ENCODE assay signal across 9 cellular contexts in the genomic region with DNA sequence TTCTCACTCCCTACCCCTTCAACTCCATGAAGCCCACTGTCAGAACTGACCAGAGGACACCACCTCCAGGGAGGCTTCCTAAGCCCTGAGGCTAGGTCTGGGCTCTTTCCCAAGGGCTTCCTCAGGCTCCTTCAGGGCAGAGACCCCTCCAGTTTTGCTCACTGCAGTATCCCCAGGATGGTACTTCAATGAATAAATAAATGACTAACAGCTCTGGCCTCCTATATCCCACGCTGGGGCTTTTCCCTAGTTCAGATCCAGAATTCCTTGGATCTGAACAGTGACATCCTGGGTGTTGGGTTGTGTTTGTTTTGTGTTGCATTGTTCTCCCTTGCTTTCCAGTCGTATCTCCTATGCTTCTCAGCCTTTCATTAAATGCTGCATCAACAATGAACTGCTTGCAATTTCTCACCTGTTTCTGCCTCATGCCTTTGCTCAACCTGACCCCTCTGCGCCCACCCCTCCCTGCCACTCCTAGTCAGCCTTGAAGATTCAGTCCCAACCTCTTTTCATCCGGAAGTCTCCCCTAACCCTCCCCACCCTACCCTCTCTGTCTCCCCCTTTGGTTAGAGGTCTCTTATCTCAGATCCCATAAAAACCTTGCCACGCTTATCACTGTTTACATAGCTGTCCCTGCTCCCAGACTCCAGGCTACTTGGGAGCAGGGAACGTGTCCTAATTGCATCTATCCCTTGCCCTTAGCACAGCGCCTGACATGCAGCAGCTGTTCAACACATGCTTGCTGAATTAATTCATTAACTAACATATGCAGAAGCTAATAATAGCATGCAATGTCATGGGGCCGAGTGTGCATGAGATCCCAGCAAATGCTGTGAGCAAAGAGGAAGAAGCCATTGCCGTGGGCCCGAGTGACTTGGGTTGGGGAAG. TPM values are rescaled to one million over a fixed set of nuclear protein-coding genes. Genes with fewer than 3 reads are reported as not detected.
DNase-seq lines count a peak whose midpoint lies in the region; ATAC-seq and TF ChIP-seq lines count a peak whose summit lies in the region.
"Had no signal": no experiment of that assay in that cellular context is flagged by ENCODE, and none has a peak within 500 bp of the region (broad histone marks: within the 10 kb centered on the region; RNA-seq: fewer than 3 reads in every experiment).

No MANE protein-coding gene starts in this region.

- H3K4me3 Mint-ChIP-seq in T-helper 17 cell = no peak overlapping the region

- peak; percentile 3; the same call in 1 of the 3 replicates for ATAC-seq in SK-N-SH treated with all-trans-retinoic acid at 6 μM for 48 hours
- ATAC-seq in heart right ventricle = peak; percentile 42 to 69 (median 64)
- ATAC-seq in gastrocnemius medialis = peak; percentile 53 to 76
- ATAC-seq in T-helper 17 cell = no peak

- H3K4me1 ChIP-seq in heart right ventricle (peaks cover 22 to 83% (median 71%) of the 10 kb centered on the region in 9 donors), gastrocnemius medialis (peaks cover 75 to 76% of the 10 kb centered on the region in 2 donors)

- H3K27me3 Mint-ChIP-seq in T-helper 17 cell = peaks cover 81% of the 10 kb centered on the region

- intact Hi-C loops in heart right ventricle (cut with DNase I) (loop anchor here in 5 of 10 donors (2.0 to 5.0 kb wide), 3 partner anchors 18 to 41 kb away; a partner anchor contains a TSS), gastrocnemius medialis (cut with DNase I; ENCODE audit: low total_unique reads) (no loop called here)

- in situ Hi-C loops in gastrocnemius medialis (cut with MboI; ENCODE audit: low sequenced_read_pairs in 4 of 4) = no loop called here

- no peaks in the 10 kb centered on the region for H3K4me1 Mint-ChIP-seq in T-helper 17 cell

- H3K27ac ChIP-seq in heart right ventricle (peak overlapping the region; percentile 78 to 95 (median 90)), gastrocnemius medialis (peak overlapping the region; percentile 87 to 91 (median 90))

- peaks cover 4% of the 10 kb centered on the region for H3K36me3 Mint-ChIP-seq in T-helper 17 cell (ENCODE audit: low read depth)

- H3K4me3 ChIP-seq in heart right ventricle (peak overlapping the region in 1 of 10 donors; percentile 20), gastrocnemius medialis (peak overlapping the region in 1 of 4 donors; percentile 2)

- WGBS in heart right ventricle, 2 donors = 24 to 32% methylated on average over 10 of the region's 10 CpGs

- DNase-seq in H4 (ENCODE audit: low spot score) = peak; percentile 39
- peak; percentile 36 to 75 for DNase-seq in heart right ventricle
- DNase-seq in gastrocnemius medialis = peak; percentile 82 to 83
- no peak for DNase-seq in dedifferentiated amniotic fluid mesenchymal stem cell (ENCODE audit: extremely low spot score)
- DNase-seq in SW 1271 (lab: John Stamatoyannopoulos, UW) = no peak
- DNase-seq in NCI-H2029 (lab: John Stamatoyannopoulos, UW) = no peak
- no peak for DNase-seq in T-helper 17 cell
- DNase-seq: stimulated activated CD4-positive, alpha-beta T cell treated with anti-CD3 and anti-CD28 coated beads, Interleukin-2, amount 100 ng/mL, for 24 hours had no signal

- TF ChIP-seq CTCF in heart right ventricle (IDR thresholded peaks at IDR 0.05) (no peak), gastrocnemius medialis (IDR thresholded peaks at IDR 0.05 in 4 of 5, conservative IDR thresholded peaks at IDR 0.05 in 1 of 5) (peak in 1 of 5 experiments; percentile 25)

- no peak overlapping the region for H3K27ac Mint-ChIP-seq in T-helper 17 cell

- H3K36me3 ChIP-seq in heart right ventricle (no peaks in the 10 kb centered on the region), gastrocnemius medialis (no peaks in the 10 kb centered on the region)

- TF ChIP-seq POLR2A in gastrocnemius medialis (IDR thresholded peaks at IDR 0.05) = peak; percentile 65 to 66

- H3K9me3 ChIP-seq in heart right ventricle = no peaks in the 10 kb centered on the region
- no peaks in the 10 kb centered on the region for H3K9me3 ChIP-seq in gastrocnemius medialis
- H3K9me3 ChIP-seq in T-helper 17 cell (ENCODE audit: control insufficient read depth, low read length, poor library complexity, severe bottlenecking) = no peaks in the 10 kb centered on the region

- H3K27me3 ChIP-seq in heart right ventricle (no peaks in the 10 kb centered on the region), gastrocnemius medialis (no peaks in the 10 kb centered on the region)

TF ChIP-seq in SK-N-SH treated with all-trans-retinoic acid at 6 μM for 48 hours, 23 proteins besides CTCF, POLR2A, EP300 and RAD21 (continues in another document):
- TF ChIP-seq, protein P1, sequence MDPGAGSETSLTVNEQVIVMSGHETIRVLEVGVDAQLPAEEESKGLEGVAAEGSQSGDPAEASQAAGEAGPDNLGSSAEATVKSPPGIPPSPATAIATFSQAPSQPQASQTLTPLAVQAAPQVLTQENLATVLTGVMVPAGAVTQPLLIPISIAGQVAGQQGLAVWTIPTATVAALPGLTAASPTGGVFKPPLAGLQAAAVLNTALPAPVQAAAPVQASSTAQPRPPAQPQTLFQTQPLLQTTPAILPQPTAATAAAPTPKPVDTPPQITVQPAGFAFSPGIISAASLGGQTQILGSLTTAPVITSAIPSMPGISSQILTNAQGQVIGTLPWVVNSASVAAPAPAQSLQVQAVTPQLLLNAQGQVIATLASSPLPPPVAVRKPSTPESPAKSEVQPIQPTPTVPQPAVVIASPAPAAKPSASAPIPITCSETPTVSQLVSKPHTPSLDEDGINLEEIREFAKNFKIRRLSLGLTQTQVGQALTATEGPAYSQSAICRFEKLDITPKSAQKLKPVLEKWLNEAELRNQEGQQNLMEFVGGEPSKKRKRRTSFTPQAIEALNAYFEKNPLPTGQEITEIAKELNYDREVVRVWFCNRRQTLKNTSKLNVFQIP (CRISPR knock-in tag; IDR thresholded peaks at IDR 0.05; ENCODE audit: borderline replicate concordance, low read depth) = no peak
- TF ChIP-seq ZNF70 (CRISPR knock-in tag; IDR thresholded peaks at IDR 0.05) = peak; percentile 62
- no peak for TF ChIP-seq TOX (CRISPR knock-in tag; IDR thresholded peaks at IDR 0.05; ENCODE audit: borderline replicate concordance)
- TF ChIP-seq OSR1 (CRISPR knock-in tag; IDR thresholded peaks at IDR 0.05) = no peak
- TF ChIP-seq ESRRG (CRISPR knock-in tag; IDR thresholded peaks at IDR 0.05) = no peak
- peak; percentile 40; the same call in 1 of the 2 replicates for TF ChIP-seq ZNF8 (CRISPR knock-in tag; IDR thresholded peaks at IDR 0.05)
- TF ChIP-seq ZC3H10 (CRISPR knock-in tag; IDR thresholded peaks at IDR 0.05) = no peak
- TF ChIP-seq TCF4 (CRISPR knock-in tag; IDR thresholded peaks at IDR 0.05; ENCODE audit: borderline replicate concordance) = peak; percentile 99
- TF ChIP-seq, protein P2, sequence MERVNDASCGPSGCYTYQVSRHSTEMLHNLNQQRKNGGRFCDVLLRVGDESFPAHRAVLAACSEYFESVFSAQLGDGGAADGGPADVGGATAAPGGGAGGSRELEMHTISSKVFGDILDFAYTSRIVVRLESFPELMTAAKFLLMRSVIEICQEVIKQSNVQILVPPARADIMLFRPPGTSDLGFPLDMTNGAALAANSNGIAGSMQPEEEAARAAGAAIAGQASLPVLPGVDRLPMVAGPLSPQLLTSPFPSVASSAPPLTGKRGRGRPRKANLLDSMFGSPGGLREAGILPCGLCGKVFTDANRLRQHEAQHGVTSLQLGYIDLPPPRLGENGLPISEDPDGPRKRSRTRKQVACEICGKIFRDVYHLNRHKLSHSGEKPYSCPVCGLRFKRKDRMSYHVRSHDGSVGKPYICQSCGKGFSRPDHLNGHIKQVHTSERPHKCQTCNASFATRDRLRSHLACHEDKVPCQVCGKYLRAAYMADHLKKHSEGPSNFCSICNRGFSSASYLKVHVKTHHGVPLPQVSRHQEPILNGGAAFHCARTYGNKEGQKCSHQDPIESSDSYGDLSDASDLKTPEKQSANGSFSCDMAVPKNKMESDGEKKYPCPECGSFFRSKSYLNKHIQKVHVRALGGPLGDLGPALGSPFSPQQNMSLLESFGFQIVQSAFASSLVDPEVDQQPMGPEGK (CRISPR knock-in tag; IDR thresholded peaks at IDR 0.05; ENCODE audit: borderline replicate concordance) = no peak
- no peak for TF ChIP-seq ISL1 (CRISPR knock-in tag; IDR thresholded peaks at IDR 0.05)
- peak; percentile 71; the same call in 1 of the 2 replicates for TF ChIP-seq SNAI2 (CRISPR knock-in tag; IDR thresholded peaks at IDR 0.05)
- TF ChIP-seq PPARA (CRISPR knock-in tag; IDR thresholded peaks at IDR 0.05; ENCODE audit: borderline replicate concordance) = no peak
- no peak for TF ChIP-seq ARNTL (CRISPR knock-in tag; IDR thresholded peaks at IDR 0.05; ENCODE audit: borderline replicate concordance, low read depth)
- TF ChIP-seq CSDC2 (CRISPR knock-in tag; IDR thresholded peaks at IDR 0.05) = no peak
- TF ChIP-seq, protein P3, sequence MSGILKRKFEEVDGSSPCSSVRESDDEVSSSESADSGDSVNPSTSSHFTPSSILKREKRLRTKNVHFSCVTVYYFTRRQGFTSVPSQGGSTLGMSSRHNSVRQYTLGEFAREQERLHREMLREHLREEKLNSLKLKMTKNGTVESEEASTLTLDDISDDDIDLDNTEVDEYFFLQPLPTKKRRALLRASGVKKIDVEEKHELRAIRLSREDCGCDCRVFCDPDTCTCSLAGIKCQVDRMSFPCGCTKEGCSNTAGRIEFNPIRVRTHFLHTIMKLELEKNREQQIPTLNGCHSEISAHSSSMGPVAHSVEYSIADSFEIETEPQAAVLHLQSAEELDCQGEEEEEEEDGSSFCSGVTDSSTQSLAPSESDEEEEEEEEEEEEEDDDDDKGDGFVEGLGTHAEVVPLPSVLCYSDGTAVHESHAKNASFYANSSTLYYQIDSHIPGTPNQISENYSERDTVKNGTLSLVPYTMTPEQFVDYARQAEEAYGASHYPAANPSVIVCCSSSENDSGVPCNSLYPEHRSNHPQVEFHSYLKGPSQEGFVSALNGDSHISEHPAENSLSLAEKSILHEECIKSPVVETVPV (CRISPR knock-in tag; IDR thresholded peaks at IDR 0.05) = peak; percentile 87

RNA-seq across cellular contexts. Expression of a gene that starts 41.7 kb away (rescaled TPM):
- total RNA-seq in H4 (2014; rRNA removed; shearing (Covaris generic)) = 5.2 and 6.0 TPM in 2 replicates
- total RNA-seq in heart right ventricle (100 to 1,000 TPM; 121 to 315 (median 190) TPM), gastrocnemius medialis (10 to 100 TPM in 3 of 4 donors, 1 to 10 TPM in 1; 6.6 to 90.7 (median 65.5) TPM), T-helper 17 cell (under 1 TPM in 1 of 2 donors, not detected in 1; 0.10 TPM)
- 10 to 100 TPM; 27.5 to 41.0 TPM for polyA plus RNA-seq in heart right ventricle

Comparison
In these comparisons a context has a peak if more than half of its experiments do, and no peak if none do; other contexts are left out.
1. DNase-seq: peak in H4 (single experiment), heart right ventricle (2 of 2) and gastrocnemius medialis (2 of 2); none in dedifferentiated amniotic fluid mesenchymal stem cell (single experiment), SW 1271 (0 of 2), NCI-H2029 (single experiment) and T-helper 17 cell (0 of 3).